In the genomic region with DNA sequence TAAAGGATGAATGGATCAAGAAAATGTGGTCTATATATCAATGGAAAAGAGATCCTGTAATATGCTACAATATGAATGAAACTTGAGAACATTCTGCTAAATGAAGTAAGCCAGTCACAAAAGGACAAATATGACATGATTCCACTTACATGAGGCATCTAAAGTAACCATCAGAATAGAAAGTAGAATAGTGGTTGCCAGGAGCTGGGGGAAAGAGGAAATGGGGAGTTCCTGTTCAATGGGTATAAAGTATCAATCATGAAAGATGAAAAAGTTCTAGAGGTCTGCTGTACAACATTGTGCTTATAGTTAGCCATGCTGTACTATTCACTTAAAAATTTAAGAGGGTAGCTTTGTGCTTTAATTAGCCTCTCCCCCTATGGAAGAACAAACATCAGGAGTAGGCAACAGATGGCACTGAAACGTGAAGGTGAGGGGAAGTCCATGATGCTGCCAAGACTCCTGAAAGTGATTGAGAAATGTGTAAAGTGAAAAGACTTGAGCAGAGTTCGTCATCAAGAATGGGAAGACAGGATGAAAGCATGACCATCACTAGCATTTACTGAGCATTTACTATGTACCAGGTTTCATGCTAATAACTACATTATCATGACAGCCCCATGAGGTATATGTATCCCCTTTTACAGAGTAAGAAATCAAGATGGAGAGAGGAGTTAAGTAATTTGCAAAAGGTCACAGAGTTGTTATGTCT, we compare ENCODE assay signal across 15 cellular contexts.
DNase-seq lines count a peak whose midpoint lies in the region; ATAC-seq lines count a peak whose summit lies in the region.
"Had no signal": no experiment of that assay in that cellular context is flagged by ENCODE, and none has a peak within 500 bp of the region (broad histone marks: within the 10 kb centered on the region; RNA-seq: fewer than 3 reads in every experiment).

No MANE protein-coding gene starts in this region.

- H3K9me3 Mint-ChIP-seq in activated naive CD8-positive, alpha-beta T cell treated with anti-CD3 and anti-CD28 coated beads, Interleukin-2, amount 50 U/mL, for 24 hours, result peaks cover 10% of the 10 kb centered on the region
- peaks cover 12% of the 10 kb centered on the region for H3K9me3 Mint-ChIP-seq in activated naive CD8-positive, alpha-beta T cell treated with anti-CD3 and anti-CD28 coated beads for 36 hours
- peaks cover 6% of the 10 kb centered on the region for H3K9me3 Mint-ChIP-seq in dendritic cell treated with granulocyte-macrophage colony-stimulating factor and Interleukin-4, amounts not matched to agents 40 ng/mL and 50 ng/mL, for 4 days
- H3K9me3 Mint-ChIP-seq: activated T-helper 2 cell treated with anti-CD3 and anti-CD28 coated beads, Interferon-gamma antibody, Interleukin-2, Interleukin-4, amounts not matched to agents 10 μg/mL and 5 μg/mL and 100 μg/mL, durations not matched to agents 14 hours and 24 hours and 36 hours had no signal

- no peak for DNase-seq in activated naive CD8-positive, alpha-beta T cell treated with anti-CD3 and anti-CD28 coated beads, Interleukin-2, amount 50 U/mL, for 24 hours
- no peak for DNase-seq in activated naive CD8-positive, alpha-beta T cell treated with anti-CD3 and anti-CD28 coated beads for 36 hours
- DNase-seq in NCI-H2171 (lab: John Stamatoyannopoulos, UW) (peak; percentile 19), sciatic nerve (ENCODE audit: low spot score) (no peak), AG08396 (ENCODE audit: low spot score) (no peak)
- DNase-seq: activated CD4-positive, alpha-beta memory T cell treated with anti-CD3 and anti-CD28 coated beads for 36 hours; Kasumi-1; NCI-H2081 treated with DMSO at 0.1 percent for 48 hours; SIG-M5; stimulated activated CD4-positive, alpha-beta T cell treated with anti-CD3 and anti-CD28 coated beads, Interleukin-4, amount 100 ng/mL, for 1 hour had no signal

- no peak overlapping the region for H3K4me3 Mint-ChIP-seq in activated naive CD8-positive, alpha-beta T cell treated with anti-CD3 and anti-CD28 coated beads, Interleukin-2, amount 50 U/mL, for 24 hours
- H3K4me3 Mint-ChIP-seq in activated naive CD8-positive, alpha-beta T cell treated with anti-CD3 and anti-CD28 coated beads for 36 hours, result no peak overlapping the region
- H3K4me3 Mint-ChIP-seq in dendritic cell treated with granulocyte-macrophage colony-stimulating factor and Interleukin-4, amounts not matched to agents 40 ng/mL and 50 ng/mL, for 4 days, result no peak overlapping the region
- H3K4me3 Mint-ChIP-seq: activated CD4-positive, alpha-beta memory T cell treated with anti-CD3 and anti-CD28 coated beads for 36 hours; neural progenitor cell had no signal

- no peaks in the 10 kb centered on the region for H3K27me3 Mint-ChIP-seq in activated naive CD8-positive, alpha-beta T cell treated with anti-CD3 and anti-CD28 coated beads, Interleukin-2, amount 50 U/mL, for 24 hours
- H3K27me3 Mint-ChIP-seq in activated naive CD8-positive, alpha-beta T cell treated with anti-CD3 and anti-CD28 coated beads for 36 hours, result no peaks in the 10 kb centered on the region
- H3K27me3 Mint-ChIP-seq in dendritic cell treated with granulocyte-macrophage colony-stimulating factor and Interleukin-4, amounts not matched to agents 40 ng/mL and 50 ng/mL, for 4 days, result no peaks in the 10 kb centered on the region
- H3K27me3 Mint-ChIP-seq: activated CD4-positive, alpha-beta memory T cell treated with anti-CD3 and anti-CD28 coated beads for 36 hours had no signal

- ATAC-seq in activated naive CD8-positive, alpha-beta T cell treated with anti-CD3 and anti-CD28 coated beads, Interleukin-2, amount 50 U/mL, for 24 hours, result peak; percentile 21
- no peak for ATAC-seq in sciatic nerve
- no peak for ATAC-seq in HG02870 (IDR thresholded peaks at IDR 0.05; ENCODE audit: unreplicated experiment)
- no peak for ATAC-seq in GM18519 (IDR thresholded peaks at IDR 0.05; ENCODE audit: low FRiP score, unreplicated experiment)

- H3K36me3 Mint-ChIP-seq in activated naive CD8-positive, alpha-beta T cell treated with anti-CD3 and anti-CD28 coated beads, Interleukin-2, amount 50 U/mL, for 24 hours (ENCODE audit: low read depth), result peaks cover 7% of the 10 kb centered on the region
- peaks cover 17% of the 10 kb centered on the region for H3K36me3 Mint-ChIP-seq in activated naive CD8-positive, alpha-beta T cell treated with anti-CD3 and anti-CD28 coated beads for 36 hours
- no peaks in the 10 kb centered on the region for H3K36me3 Mint-ChIP-seq in dendritic cell treated with granulocyte-macrophage colony-stimulating factor and Interleukin-4, amounts not matched to agents 40 ng/mL and 50 ng/mL, for 4 days (ENCODE audit: low read depth)

- H3K4me1 Mint-ChIP-seq in activated naive CD8-positive, alpha-beta T cell treated with anti-CD3 and anti-CD28 coated beads, Interleukin-2, amount 50 U/mL, for 24 hours, result peaks cover 44% of the 10 kb centered on the region
- H3K4me1 Mint-ChIP-seq in activated naive CD8-positive, alpha-beta T cell treated with anti-CD3 and anti-CD28 coated beads for 36 hours, result peaks cover 26% of the 10 kb centered on the region
- peaks cover 39% of the 10 kb centered on the region for H3K4me1 Mint-ChIP-seq in dendritic cell treated with granulocyte-macrophage colony-stimulating factor and Interleukin-4, amounts not matched to agents 40 ng/mL and 50 ng/mL, for 4 days (ENCODE audit: low read depth)
- H3K4me1 Mint-ChIP-seq: neural progenitor cell had no signal

- intact Hi-C loops in dendritic cell treated with granulocyte-macrophage colony-stimulating factor and Interleukin-4, amounts not matched to agents 40 ng/mL and 50 ng/mL, for 4 days (cut with micrococcal nuclease), result loop anchor here (10.0 kb wide), 1 partner anchor 84 kb away; no protein-coding TSS in a partner anchor
- intact Hi-C loops in sciatic nerve (cut with DNase I), result no loop called here

- peak overlapping the region; percentile 32 for H3K27ac Mint-ChIP-seq in activated naive CD8-positive, alpha-beta T cell treated with anti-CD3 and anti-CD28 coated beads, Interleukin-2, amount 50 U/mL, for 24 hours
- no peak overlapping the region for H3K27ac Mint-ChIP-seq in activated naive CD8-positive, alpha-beta T cell treated with anti-CD3 and anti-CD28 coated beads for 36 hours
- H3K27ac Mint-ChIP-seq in dendritic cell treated with granulocyte-macrophage colony-stimulating factor and Interleukin-4, amounts not matched to agents 40 ng/mL and 50 ng/mL, for 4 days, result peak overlapping the region; percentile 17
- H3K27ac Mint-ChIP-seq: activated CD4-positive, alpha-beta memory T cell treated with anti-CD3 and anti-CD28 coated beads for 36 hours; activated T-helper 2 cell treated with anti-CD3 and anti-CD28 coated beads, Interferon-gamma antibody, Interleukin-2, Interleukin-4, amounts not matched to agents 10 μg/mL and 5 μg/mL and 100 μg/mL, durations not matched to agents 14 hours and 24 hours and 36 hours; neural progenitor cell had no signal
